In the genomic region with DNA sequence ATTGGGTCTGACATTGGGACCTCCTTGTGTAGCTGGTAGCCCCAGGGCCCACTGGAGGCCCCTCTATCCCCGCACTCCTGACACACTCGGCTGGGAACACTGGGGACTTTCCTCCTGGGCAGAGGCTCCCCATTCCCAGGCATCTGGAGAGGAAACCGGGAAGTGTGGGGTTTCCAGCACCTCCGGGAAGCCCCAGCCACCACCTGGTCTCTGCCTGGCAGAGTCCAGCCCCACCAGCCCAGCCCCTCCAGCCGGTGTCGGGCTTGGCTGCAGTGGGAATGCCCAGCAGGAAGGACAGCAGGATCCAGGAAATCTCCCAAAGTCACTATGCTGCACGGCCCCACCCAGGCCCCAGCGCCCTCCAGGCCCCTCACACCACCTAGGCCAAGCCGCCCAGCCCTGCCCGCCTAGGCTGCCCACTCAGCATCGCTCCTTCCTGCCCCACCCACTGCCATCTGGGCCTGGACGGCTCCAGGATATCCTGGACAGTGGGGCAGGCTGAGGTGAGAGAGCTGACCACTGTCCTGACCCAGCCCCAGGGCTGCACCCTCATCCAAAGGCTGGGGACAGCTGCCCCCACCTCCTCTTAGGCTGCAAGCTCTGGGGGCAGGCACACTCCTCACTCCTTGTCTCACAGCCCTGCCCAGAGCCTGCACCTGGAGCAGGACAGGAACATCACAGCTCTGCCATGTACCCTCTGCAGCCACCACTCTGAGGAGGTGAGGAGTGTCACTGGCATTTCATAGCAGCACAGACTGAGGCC, we compare ENCODE assay signal across 1 cellular context.
TF ChIP-seq lines count a peak whose summit lies in the region.

No MANE protein-coding gene starts in this region.

TF ChIP-seq in HepG2, 621 proteins besides CTCF, POLR2A, EP300 and RAD21:
- TF ChIP-seq ISX (CRISPR knock-in tag; conservative IDR thresholded peaks at IDR 0.05) (no peak), ZNF878 (CRISPR knock-in tag; IDR thresholded peaks at IDR 0.05) (no peak), FOXC1 (CRISPR knock-in tag; IDR thresholded peaks at IDR 0.05; ENCODE audit: borderline replicate concordance) (no peak), CCDC6 (CRISPR knock-in tag; IDR thresholded peaks at IDR 0.05) (no peak), ZNF777 (CRISPR knock-in tag; IDR thresholded peaks at IDR 0.05) (no peak), NBN (conservative IDR thresholded peaks at IDR 0.05) (no peak), MTF1 (CRISPR knock-in tag; IDR thresholded peaks at IDR 0.05) (no peak), NFKB2 (CRISPR knock-in tag; IDR thresholded peaks at IDR 0.05; ENCODE audit: borderline replicate concordance) (no peak), CBX2 (IDR thresholded peaks at IDR 0.05; ENCODE audit: low read depth, low read length) (no peak), CBX2 (CRISPR knock-in tag; IDR thresholded peaks at IDR 0.05; ENCODE audit: low read depth) (no peak), PHF20 (CRISPR knock-in tag; IDR thresholded peaks at IDR 0.05) (no peak), ZNF605 (CRISPR knock-in tag; IDR thresholded peaks at IDR 0.05) (no peak), ZNF570 (CRISPR knock-in tag; IDR thresholded peaks at IDR 0.05; ENCODE audit: borderline replicate concordance) (no peak), TOPORS (CRISPR knock-in tag; IDR thresholded peaks at IDR 0.05) (no peak), SSRP1 (CRISPR knock-in tag; IDR thresholded peaks at IDR 0.05) (no peak)
- TF ChIP-seq, protein P1, sequence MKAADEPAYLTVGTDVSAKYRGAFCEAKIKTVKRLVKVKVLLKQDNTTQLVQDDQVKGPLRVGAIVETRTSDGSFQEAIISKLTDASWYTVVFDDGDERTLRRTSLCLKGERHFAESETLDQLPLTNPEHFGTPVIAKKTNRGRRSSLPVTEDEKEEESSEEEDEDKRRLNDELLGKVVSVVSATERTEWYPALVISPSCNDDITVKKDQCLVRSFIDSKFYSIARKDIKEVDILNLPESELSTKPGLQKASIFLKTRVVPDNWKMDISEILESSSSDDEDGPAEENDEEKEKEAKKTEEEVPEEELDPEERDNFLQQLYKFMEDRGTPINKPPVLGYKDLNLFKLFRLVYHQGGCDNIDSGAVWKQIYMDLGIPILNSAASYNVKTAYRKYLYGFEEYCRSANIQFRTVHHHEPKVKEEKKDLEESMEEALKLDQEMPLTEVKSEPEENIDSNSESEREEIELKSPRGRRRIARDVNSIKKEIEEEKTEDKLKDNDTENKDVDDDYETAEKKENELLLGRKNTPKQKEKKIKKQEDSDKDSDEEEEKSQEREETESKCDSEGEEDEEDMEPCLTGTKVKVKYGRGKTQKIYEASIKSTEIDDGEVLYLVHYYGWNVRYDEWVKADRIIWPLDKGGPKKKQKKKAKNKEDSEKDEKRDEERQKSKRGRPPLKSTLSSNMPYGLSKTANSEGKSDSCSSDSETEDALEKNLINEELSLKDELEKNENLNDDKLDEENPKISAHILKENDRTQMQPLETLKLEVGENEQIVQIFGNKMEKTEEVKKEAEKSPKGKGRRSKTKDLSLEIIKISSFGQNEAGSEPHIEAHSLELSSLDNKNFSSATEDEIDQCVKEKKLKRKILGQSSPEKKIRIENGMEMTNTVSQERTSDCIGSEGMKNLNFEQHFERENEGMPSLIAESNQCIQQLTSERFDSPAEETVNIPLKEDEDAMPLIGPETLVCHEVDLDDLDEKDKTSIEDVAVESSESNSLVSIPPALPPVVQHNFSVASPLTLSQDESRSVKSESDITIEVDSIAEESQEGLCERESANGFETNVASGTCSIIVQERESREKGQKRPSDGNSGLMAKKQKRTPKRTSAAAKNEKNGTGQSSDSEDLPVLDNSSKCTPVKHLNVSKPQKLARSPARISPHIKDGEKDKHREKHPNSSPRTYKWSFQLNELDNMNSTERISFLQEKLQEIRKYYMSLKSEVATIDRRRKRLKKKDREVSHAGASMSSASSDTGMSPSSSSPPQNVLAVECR (CRISPR knock-in tag; IDR thresholded peaks at IDR 0.05; ENCODE audit: borderline replicate concordance): no peak
- TF ChIP-seq, protein P2, sequence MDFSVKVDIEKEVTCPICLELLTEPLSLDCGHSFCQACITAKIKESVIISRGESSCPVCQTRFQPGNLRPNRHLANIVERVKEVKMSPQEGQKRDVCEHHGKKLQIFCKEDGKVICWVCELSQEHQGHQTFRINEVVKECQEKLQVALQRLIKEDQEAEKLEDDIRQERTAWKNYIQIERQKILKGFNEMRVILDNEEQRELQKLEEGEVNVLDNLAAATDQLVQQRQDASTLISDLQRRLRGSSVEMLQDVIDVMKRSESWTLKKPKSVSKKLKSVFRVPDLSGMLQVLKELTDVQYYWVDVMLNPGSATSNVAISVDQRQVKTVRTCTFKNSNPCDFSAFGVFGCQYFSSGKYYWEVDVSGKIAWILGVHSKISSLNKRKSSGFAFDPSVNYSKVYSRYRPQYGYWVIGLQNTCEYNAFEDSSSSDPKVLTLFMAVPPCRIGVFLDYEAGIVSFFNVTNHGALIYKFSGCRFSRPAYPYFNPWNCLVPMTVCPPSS (IDR thresholded peaks at IDR 0.05): no peak
- TF ChIP-seq, protein P3, sequence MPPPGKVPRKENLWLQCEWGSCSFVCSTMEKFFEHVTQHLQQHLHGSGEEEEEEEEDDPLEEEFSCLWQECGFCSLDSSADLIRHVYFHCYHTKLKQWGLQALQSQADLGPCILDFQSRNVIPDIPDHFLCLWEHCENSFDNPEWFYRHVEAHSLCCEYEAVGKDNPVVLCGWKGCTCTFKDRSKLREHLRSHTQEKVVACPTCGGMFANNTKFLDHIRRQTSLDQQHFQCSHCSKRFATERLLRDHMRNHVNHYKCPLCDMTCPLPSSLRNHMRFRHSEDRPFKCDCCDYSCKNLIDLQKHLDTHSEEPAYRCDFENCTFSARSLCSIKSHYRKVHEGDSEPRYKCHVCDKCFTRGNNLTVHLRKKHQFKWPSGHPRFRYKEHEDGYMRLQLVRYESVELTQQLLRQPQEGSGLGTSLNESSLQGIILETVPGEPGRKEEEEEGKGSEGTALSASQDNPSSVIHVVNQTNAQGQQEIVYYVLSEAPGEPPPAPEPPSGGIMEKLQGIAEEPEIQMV (CRISPR knock-in tag; IDR thresholded peaks at IDR 0.05; ENCODE audit: low read depth): no peak
- TF ChIP-seq, protein P4, sequence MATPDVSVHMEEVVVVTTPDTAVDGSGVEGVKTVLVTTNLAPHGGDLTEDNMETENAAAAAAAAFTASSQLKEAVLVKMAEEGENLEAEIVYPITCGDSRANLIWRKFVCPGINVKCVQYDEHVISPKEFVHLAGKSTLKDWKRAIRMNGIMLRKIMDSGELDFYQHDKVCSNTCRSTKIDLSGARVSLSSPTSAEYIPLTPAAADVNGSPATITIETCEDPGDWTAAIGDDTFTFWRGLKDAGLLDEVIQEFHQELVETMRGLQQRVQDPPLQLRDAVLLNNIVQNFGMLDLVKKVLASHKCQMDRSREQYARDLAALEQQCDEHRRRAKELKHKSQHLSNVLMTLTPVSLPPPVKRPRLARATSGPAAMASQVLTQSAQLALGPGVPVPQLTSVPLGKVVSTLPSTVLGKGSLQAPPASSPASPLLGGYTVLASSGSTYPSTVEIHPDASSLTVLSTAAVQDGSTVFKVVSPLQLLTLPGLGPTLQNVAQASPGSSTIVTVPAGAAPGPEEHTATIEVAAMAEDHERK (CRISPR knock-in tag; IDR thresholded peaks at IDR 0.05; ENCODE audit: low read depth): no peak
- TF ChIP-seq, protein P5, sequence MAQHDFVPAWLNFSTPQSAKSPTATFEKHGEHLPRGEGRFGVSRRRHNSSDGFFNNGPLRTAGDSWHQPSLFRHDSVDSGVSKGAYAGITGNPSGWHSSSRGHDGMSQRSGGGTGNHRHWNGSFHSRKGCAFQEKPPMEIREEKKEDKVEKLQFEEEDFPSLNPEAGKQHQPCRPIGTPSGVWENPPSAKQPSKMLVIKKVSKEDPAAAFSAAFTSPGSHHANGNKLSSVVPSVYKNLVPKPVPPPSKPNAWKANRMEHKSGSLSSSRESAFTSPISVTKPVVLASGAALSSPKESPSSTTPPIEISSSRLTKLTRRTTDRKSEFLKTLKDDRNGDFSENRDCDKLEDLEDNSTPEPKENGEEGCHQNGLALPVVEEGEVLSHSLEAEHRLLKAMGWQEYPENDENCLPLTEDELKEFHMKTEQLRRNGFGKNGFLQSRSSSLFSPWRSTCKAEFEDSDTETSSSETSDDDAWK (CRISPR knock-in tag; IDR thresholded peaks at IDR 0.05): no peak
- TF ChIP-seq, protein P6, sequence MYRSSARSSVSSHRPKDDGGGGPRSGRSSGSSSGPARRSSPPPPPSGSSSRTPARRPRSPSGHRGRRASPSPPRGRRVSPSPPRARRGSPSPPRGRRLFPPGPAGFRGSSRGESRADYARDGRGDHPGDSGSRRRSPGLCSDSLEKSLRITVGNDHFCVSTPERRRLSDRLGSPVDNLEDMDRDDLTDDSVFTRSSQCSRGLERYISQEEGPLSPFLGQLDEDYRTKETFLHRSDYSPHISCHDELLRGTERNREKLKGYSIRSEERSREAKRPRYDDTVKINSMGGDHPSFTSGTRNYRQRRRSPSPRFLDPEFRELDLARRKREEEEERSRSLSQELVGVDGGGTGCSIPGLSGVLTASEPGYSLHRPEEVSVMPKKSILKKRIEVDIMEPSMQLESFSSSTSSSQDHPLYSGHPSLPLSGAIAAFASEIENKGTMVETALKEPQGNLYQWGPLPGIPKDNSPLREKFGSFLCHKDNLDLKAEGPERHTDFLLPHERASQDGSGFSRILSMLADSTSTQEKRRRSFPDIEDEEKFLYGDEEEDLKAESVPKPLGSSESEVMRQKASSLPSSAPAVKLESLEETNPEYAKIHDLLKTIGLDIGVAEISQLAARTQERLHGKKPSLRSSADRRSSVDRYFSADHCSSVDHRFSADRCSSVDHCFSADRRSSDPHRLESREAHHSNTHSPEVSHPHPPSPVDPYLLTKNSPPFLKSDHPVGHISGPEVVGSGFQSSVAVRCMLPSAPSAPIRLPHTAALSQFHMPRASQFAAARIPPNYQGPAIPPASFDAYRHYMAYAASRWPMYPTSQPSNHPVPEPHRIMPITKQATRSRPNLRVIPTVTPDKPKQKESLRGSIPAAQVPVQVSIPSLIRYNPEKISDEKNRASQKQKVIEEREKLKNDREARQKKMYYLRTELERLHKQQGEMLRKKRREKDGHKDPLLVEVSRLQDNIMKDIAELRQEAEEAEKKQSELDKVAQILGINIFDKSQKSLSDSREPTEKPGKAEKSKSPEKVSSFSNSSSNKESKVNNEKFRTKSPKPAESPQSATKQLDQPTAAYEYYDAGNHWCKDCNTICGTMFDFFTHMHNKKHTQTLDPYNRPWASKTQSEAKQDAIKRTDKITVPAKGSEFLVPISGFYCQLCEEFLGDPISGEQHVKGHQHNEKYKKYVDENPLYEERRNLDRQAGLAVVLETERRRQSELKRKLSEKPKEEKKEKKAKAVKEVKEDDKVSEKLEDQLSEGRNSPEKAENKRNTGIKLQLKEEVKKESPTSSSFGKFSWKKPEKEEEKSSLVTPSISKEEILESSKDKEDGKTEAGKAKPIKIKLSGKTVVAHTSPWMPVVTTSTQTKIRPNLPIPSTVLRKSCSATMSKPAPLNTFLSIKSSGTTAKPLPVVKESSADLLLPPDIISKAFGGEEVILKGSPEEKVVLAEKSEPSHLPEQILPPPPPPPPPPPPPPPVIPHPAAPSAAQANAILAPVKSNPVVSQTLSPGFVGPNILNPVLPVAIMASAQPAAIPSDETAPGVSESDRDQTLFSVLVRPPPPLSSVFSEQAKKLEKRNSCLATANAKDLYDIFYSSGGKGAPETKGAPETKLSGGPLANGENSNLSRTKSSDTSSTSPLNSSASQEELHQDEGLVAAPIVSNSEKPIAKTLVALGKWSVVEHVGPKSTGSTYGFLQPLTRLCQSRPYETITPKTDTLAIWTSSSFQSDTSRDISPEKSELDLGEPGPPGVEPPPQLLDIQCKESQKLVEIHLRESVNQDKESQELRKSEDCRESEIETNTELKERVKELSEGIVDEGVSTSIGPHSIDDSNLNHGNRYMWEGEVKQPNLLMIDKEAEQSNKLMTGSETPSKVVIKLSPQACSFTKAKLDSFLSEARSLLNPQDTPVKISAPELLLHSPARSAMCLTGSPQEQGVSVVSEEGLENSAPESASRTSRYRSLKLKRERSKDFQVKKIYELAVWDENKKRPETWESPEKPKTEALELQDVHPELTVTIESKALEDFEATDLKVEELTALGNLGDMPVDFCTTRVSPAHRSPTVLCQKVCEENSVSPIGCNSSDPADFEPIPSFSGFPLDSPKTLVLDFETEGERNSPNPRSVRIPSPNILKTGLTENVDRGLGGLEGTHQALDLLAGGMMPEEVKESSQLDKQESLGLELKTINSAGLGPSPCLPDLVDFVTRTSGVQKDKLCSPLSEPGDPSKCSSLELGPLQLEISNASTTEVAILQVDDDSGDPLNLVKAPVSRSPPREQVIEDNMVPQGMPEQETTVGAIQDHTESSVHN (CRISPR knock-in tag; IDR thresholded peaks at IDR 0.05): no peak
